In genomic region chr12:14934511-14934910, GRCh38 we compare ENCODE assay signal across 22 cellular contexts. TPM values are rescaled to one million over a fixed set of nuclear protein-coding genes. Genes with fewer than 3 reads are reported as not detected.
DNase-seq lines count a peak whose midpoint lies in the region; ATAC-seq, FAIRE-seq and TF ChIP-seq lines count a peak whose summit lies in the region.
"Had no signal": no experiment of that assay in that cellular context is flagged by ENCODE, and none has a peak within 500 bp of the region (broad histone marks: within the 10 kb centered on the region; RNA-seq: fewer than 3 reads in every experiment).

No MANE protein-coding gene starts in this region.

- no peak overlapping the region for H3K4me3 Mint-ChIP-seq in progenitor cell of endocrine pancreas (ENCODE audit: low read depth)
- H3K4me3 Mint-ChIP-seq: CD14-positive monocyte had no signal

- no peaks in the 10 kb centered on the region for H3K27me3 ChIP-seq in PC-3 (ENCODE audit: low read length)
- no peaks in the 10 kb centered on the region for H3K27me3 ChIP-seq in keratinocyte (ENCODE audit: control insufficient read depth, extremely low read depth, insufficient read depth, low read length)
- H3K27me3 ChIP-seq: MG63, Peyer's patch had no signal

- no peaks in the 10 kb centered on the region for H3K9me2 ChIP-seq in PC-3 (replicated peaks; ENCODE audit: low read length)

- peaks cover 33% of the 10 kb centered on the region for H3K4me1 Mint-ChIP-seq in progenitor cell of endocrine pancreas (ENCODE audit: low read depth)

- POLR2A ChIA-PET in PC-3 (lab: Charles Lee; ENCODE audit: unreplicated experiment): no interaction called here

- H3K79me2 ChIP-seq in PC-3 (ENCODE audit: low read length) (no peaks in the 10 kb centered on the region), keratinocyte (ENCODE audit: control insufficient read depth, insufficient read depth, low read length) (no peaks in the 10 kb centered on the region)

- H3K4me3 ChIP-seq in PC-3 (ENCODE audit: low read length): no peak overlapping the region
- no peak overlapping the region for H3K4me3 ChIP-seq in keratinocyte (ENCODE audit: control insufficient read depth in 2 of 3, extremely low read depth in 1 of 3, insufficient read depth in 2 of 3, low read depth in 1 of 3, low read length in 3 of 3)
- H3K4me3 ChIP-seq: MG63, Peyer's patch had no signal

- dilution Hi-C loops in keratinocyte (cut with MboI; ENCODE audit: extremely low pct_ligation_motif_present, low sequenced_read_pairs): no loop called here

- DNase-seq in PC-3 (peak; percentile 63), keratinocyte (ENCODE audit: low read depth, low spot score) (no peak), progenitor cell of endocrine pancreas (ENCODE audit: low spot score, unreplicated experiment) (no peak), GM13976 (ENCODE audit: low spot score) (no peak), GM20000 (ENCODE audit: low spot score) (no peak)
- DNase-seq: DND-41, GDM1, H7, MG63, NCI-H1092 treated with DMSO at 0.1 percent for 48 hours, NCI-H187 treated with DMSO at 0.1 percent for 48 hours, NCI-H2171, NCI-H774, Peyer's patch, SHP77 had no signal

- H3K4me1 ChIP-seq in PC-3 (ENCODE audit: insufficient read depth, low read length): peaks cover 58% of the 10 kb centered on the region
- H3K4me1 ChIP-seq in keratinocyte (ENCODE audit: control insufficient read depth, extremely low read depth, insufficient read depth, low read length): peaks cover 7% of the 10 kb centered on the region

- in situ Hi-C loops in GM13976 (cut with MboI; ENCODE audit: low sequenced_read_pairs, unreplicated experiment): no loop called here

- H3K9me3 ChIP-seq in PC-3 (ENCODE audit: low read length): no peaks in the 10 kb centered on the region
- no peaks in the 10 kb centered on the region for H3K9me3 ChIP-seq in keratinocyte (ENCODE audit: control insufficient read depth, low read depth, low read length)
- H3K9me3 ChIP-seq: MG63, Peyer's patch had no signal

- H3K9ac ChIP-seq in PC-3 (ENCODE audit: low read length): no peak overlapping the region
- no peak overlapping the region for H3K9ac ChIP-seq in keratinocyte (ENCODE audit: control insufficient read depth, extremely low read depth, insufficient read depth, low read length)

- H3F3A ChIP-seq in PC-3 (ENCODE audit: low read length, unreplicated experiment): no peaks in the 10 kb centered on the region

- TF ChIP-seq CTCF in 22Rv1 (IDR thresholded peaks at IDR 0.05) (no peak), PC-3 (conservative IDR thresholded peaks at IDR 0.05; ENCODE audit: low read depth, low read length) (no peak), keratinocyte (optimal IDR thresholded peaks at IDR 0.05 in 1 of 3, IDR thresholded peaks at IDR 0.05 in 1 of 3, conservative IDR thresholded peaks at IDR 0.05 in 1 of 3; ENCODE audit: extremely low read depth in 1 of 3, insufficient read depth in 2 of 3, low read length in 3 of 3) (no peak), progenitor cell of endocrine pancreas (IDR thresholded peaks at IDR 0.05; ENCODE audit: unreplicated experiment) (no peak), GM13976 (IDR thresholded peaks at IDR 0.05; ENCODE audit: borderline replicate concordance, control extremely low read depth, extremely low read depth, insufficient read depth, missing control alignments) (no peak), GM20000 (IDR thresholded peaks at IDR 0.05; ENCODE audit: extremely low read depth, missing control alignments) (no peak)

- peak overlapping the region; percentile 8 for H3K27ac Mint-ChIP-seq in progenitor cell of endocrine pancreas
- H3K27ac Mint-ChIP-seq: CD14-positive monocyte had no signal

- CTCF ChIA-PET in PC-3 (lab: Charles Lee): no interaction called here

- H4K20me1 ChIP-seq in PC-3 (ENCODE audit: low read length) (no peaks in the 10 kb centered on the region), keratinocyte (ENCODE audit: control insufficient read depth, extremely low read depth, insufficient read depth, low read length) (no peaks in the 10 kb centered on the region)

- H3K4me2 ChIP-seq in PC-3 (ENCODE audit: low read length) (peak overlapping the region; percentile 40), keratinocyte (ENCODE audit: control insufficient read depth, extremely low read depth, insufficient read depth, low read depth, low read length) (no peak overlapping the region)

- peaks cover 7% of the 10 kb centered on the region for H3K9me3 Mint-ChIP-seq in progenitor cell of endocrine pancreas (ENCODE audit: low read depth)
- H3K9me3 Mint-ChIP-seq: CD14-positive monocyte had no signal

- peak; percentile 36 for FAIRE-seq in keratinocyte (lab: Jason Lieb, UNC)
- FAIRE-seq: A204.1, HepG2 had no signal

- intact Hi-C loops in PC-3 (cut with micrococcal nuclease): no loop called here

- ATAC-seq in PC-3: no peak
- no peak for ATAC-seq in HG03432 (IDR thresholded peaks at IDR 0.05; ENCODE audit: unreplicated experiment)
- no peak for ATAC-seq in GM21737 (IDR thresholded peaks at IDR 0.05; ENCODE audit: unreplicated experiment)

- H3K27me3 Mint-ChIP-seq in progenitor cell of endocrine pancreas: no peaks in the 10 kb centered on the region

- BruUV-seq in PC-3 (replicated peaks; lab: Mats Ljungman, UMichigan): no TSS peak

- no peaks in the 10 kb centered on the region for H3K36me3 ChIP-seq in PC-3 (ENCODE audit: low read depth, low read length)
- no peaks in the 10 kb centered on the region for H3K36me3 ChIP-seq in keratinocyte (ENCODE audit: control insufficient read depth in 2 of 2, extremely low read depth in 1 of 2, insufficient read depth in 2 of 2, low read length in 2 of 2)
- H3K36me3 ChIP-seq: MG63, Peyer's patch had no signal

- H2AFZ ChIP-seq in PC-3 (ENCODE audit: low read length) (no peak overlapping the region), keratinocyte (ENCODE audit: control insufficient read depth, low read length) (no peak overlapping the region)

- H3K27ac ChIP-seq in 22Rv1: peak overlapping the region; percentile 48
- peak overlapping the region; percentile 44 for H3K27ac ChIP-seq in PC-3 (ENCODE audit: low read length)
- no peak overlapping the region for H3K27ac ChIP-seq in keratinocyte (ENCODE audit: control insufficient read depth, insufficient read depth, low read length)
- H3K27ac ChIP-seq: Peyer's patch had no signal

- H3K9me1 ChIP-seq in keratinocyte (ENCODE audit: control insufficient read depth, extremely low read depth, insufficient read depth, low read length): no peaks in the 10 kb centered on the region

- H3K36me3 Mint-ChIP-seq in progenitor cell of endocrine pancreas (ENCODE audit: insufficient read depth): peaks cover 1% of the 10 kb centered on the region

RNA-seq across cellular contexts. Expression of gene ERP27, which starts 3.8 kb away (rescaled TPM):
- total RNA-seq in PC-3 (2014; rRNA removed) (not detected in 2 replicates), progenitor cell of endocrine pancreas (22.8 and 23.1 TPM in 2 replicates)
- 0.06 to 0.18 TPM (median 0.17 TPM) in 3 replicates for polyA plus RNA-seq in keratinocyte
- polyA plus RNA-seq in keratinocyte (2011; ENCODE audit: low read depth): 0.60 TPM
- 0.10 and 0.19 TPM in 2 replicates for polyA plus RNA-seq in keratinocyte (2011; cell fraction: cytosol; rRNA removed)
- 0.15 and 0.23 TPM in 2 replicates for polyA plus RNA-seq in keratinocyte (2011; cell fraction: nucleus; rRNA removed)
- polyA plus RNA-seq in keratinocyte (2012; ENCODE audit: low replicate concordance): 0.05 and 0.93 TPM in 2 replicates
- polyA minus RNA-seq in keratinocyte: 0.10 to 0.33 TPM in 2 of 3 replicates, not detected in the other
- not detected for polyA minus RNA-seq in keratinocyte (2011; cell fraction: cytosol; rRNA and poly(A)+ RNA removed)
- polyA minus RNA-seq in keratinocyte (2011; cell fraction: nucleus; rRNA and poly(A)+ RNA removed): 0.47 TPM in 1 of 2 replicates, not detected in the other
- total RNA-seq: H7, NCI-H460 had no signal

RNA-seq across cellular contexts. Expression of gene ARHGDIB, which starts 26.9 kb away (rescaled TPM):
- total RNA-seq in PC-3 (2014; rRNA removed) (10.4 and 12.4 TPM in 2 replicates), progenitor cell of endocrine pancreas (0.79 and 1.7 TPM in 2 replicates)
- polyA plus RNA-seq in keratinocyte: 78.5 to 190 TPM (median 164 TPM) in 3 replicates
- polyA plus RNA-seq in keratinocyte (2011; ENCODE audit: low read depth): 12.4 TPM
- 127 and 160 TPM in 2 replicates for polyA plus RNA-seq in keratinocyte (2011; cell fraction: cytosol; rRNA removed)
- polyA plus RNA-seq in keratinocyte (2011; cell fraction: nucleus; rRNA removed): 67.0 and 69.6 TPM in 2 replicates
- polyA plus RNA-seq in keratinocyte (2012; ENCODE audit: low replicate concordance): 26.7 and 109 TPM in 2 replicates
- 113 to 158 TPM (median 147 TPM) in 3 replicates for polyA minus RNA-seq in keratinocyte
- 42.0 TPM for polyA minus RNA-seq in keratinocyte (2011; cell fraction: cytosol; rRNA and poly(A)+ RNA removed)
- 13.4 and 19.9 TPM in 2 replicates for polyA minus RNA-seq in keratinocyte (2011; cell fraction: nucleus; rRNA and poly(A)+ RNA removed)
- total RNA-seq: NCI-H460 had no signal

RNA-seq across cellular contexts. Expression of gene PDE6H, which starts 38.3 kb away (rescaled TPM):
- total RNA-seq in PC-3 (2014; rRNA removed) (not detected in 2 replicates), progenitor cell of endocrine pancreas (not detected in 2 replicates)
- not detected in 3 replicates for polyA plus RNA-seq in keratinocyte
- polyA plus RNA-seq in keratinocyte (2011; ENCODE audit: low read depth): not detected
- polyA plus RNA-seq in keratinocyte (2011; cell fraction: cytosol; rRNA removed): not detected in 2 replicates
- not detected in 2 replicates for polyA plus RNA-seq in keratinocyte (2011; cell fraction: nucleus; rRNA removed)
- not detected in 2 replicates for polyA plus RNA-seq in keratinocyte (2012; ENCODE audit: low replicate concordance)
- not detected in 3 replicates for polyA minus RNA-seq in keratinocyte
- polyA minus RNA-seq in keratinocyte (2011; cell fraction: cytosol; rRNA and poly(A)+ RNA removed): not detected
- not detected in 2 replicates for polyA minus RNA-seq in keratinocyte (2011; cell fraction: nucleus; rRNA and poly(A)+ RNA removed)
- total RNA-seq: H7, HepG2, NCI-H460, Peyer's patch had no signal
- polyA plus RNA-seq: HepG2 had no signal

RNA-seq across cellular contexts. Expression of gene MGP, which starts 48.9 kb away (rescaled TPM):
- 0.22 and 2.1 TPM in 2 replicates for total RNA-seq in PC-3 (2014; rRNA removed)
- polyA plus RNA-seq in keratinocyte: 0.24 to 0.33 TPM (median 0.31 TPM) in 3 replicates
- 0.62 TPM for polyA plus RNA-seq in keratinocyte (2011; ENCODE audit: low read depth)
- 0.39 and 0.72 TPM in 2 replicates for polyA plus RNA-seq in keratinocyte (2011; cell fraction: cytosol; rRNA removed)
- polyA plus RNA-seq in keratinocyte (2011; cell fraction: nucleus; rRNA removed): 0.42 and 0.72 TPM in 2 replicates
- 0.23 and 0.50 TPM in 2 replicates for polyA plus RNA-seq in keratinocyte (2012; ENCODE audit: low replicate concordance)
- polyA minus RNA-seq in keratinocyte: not detected in 3 replicates
- not detected for polyA minus RNA-seq in keratinocyte (2011; cell fraction: cytosol; rRNA and poly(A)+ RNA removed)
- polyA minus RNA-seq in keratinocyte (2011; cell fraction: nucleus; rRNA and poly(A)+ RNA removed): not detected in 2 replicates
- not detected in 2 replicates for total RNA-seq in progenitor cell of endocrine pancreas
- total RNA-seq: H7, HepG2, NCI-H460 had no signal
- polyA plus RNA-seq: CD14-positive monocyte, HepG2 had no signal

Comparison
In these comparisons a context has a peak if more than half of its experiments do, and no peak if none do; other contexts are left out.
1. RNA of gene ERP27, which starts 3.8 kb away (total RNA-seq): 22.8 to 23.1 TPM in progenitor cell of endocrine pancreas; not detected in PC-3; every median in the first group is over 10 times any median in the second.